Comparison of ENCODE assay signal across 17 cellular contexts in the genomic region with DNA sequence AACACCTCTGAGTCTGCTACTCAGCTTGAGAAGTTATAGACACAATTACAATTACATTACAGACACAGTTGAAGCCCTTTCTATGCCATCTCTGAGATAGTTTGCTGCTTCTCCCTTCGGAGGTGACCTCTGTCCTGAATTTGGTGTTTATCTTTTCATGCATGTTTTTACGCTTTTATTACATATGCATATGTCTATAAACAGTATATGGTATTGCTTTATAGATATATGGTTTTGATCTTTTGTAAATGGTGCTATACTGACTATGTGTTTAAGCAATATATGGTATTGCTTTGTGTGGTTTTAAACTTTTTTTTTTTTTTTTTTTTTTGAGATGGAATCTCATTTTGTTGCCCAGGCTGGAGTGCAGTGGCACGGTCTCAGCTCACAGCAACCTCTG. TPM values are rescaled to one million over a fixed set of nuclear protein-coding genes. Genes with fewer than 3 reads are reported as not detected.
DNase-seq lines count a peak whose midpoint lies in the region; ATAC-seq and TF ChIP-seq lines count a peak whose summit lies in the region.
"Had no signal": no experiment of that assay in that cellular context is flagged by ENCODE, and none has a peak within 500 bp of the region (broad histone marks: within the 10 kb centered on the region; RNA-seq: fewer than 3 reads in every experiment).

No MANE protein-coding gene starts in this region.

- POLR2A ChIA-PET in RWPE1 (lab: Yijun Ruan, JAX; ENCODE audit: low non-redundant PET): interaction anchor here (1.9 kb wide), 1 partner anchor 11 kb away, joined by 7 read pairs; no protein-coding TSS in a partner anchor

- H4K20me1 ChIP-seq in hepatocyte (ENCODE audit: insufficient read depth, poor library complexity, severe bottlenecking) (peaks cover 7% of the 10 kb centered on the region), smooth muscle cell (ENCODE audit: low read depth) (peaks cover 96% of the 10 kb centered on the region)

- 92% methylated on average over 3 of the region's 3 CpGs for WGBS in hepatocyte (ENCODE audit: low lambda C conversion rate, missing lambda C conversion rate)
- WGBS in smooth muscle cell (ENCODE audit: low lambda C conversion rate): 94% methylated on average over 3 of the region's 3 CpGs

- no peak for ATAC-seq in activated T-cell treated with anti-CD3 and anti-CD28 coated beads, Interleukin-2, amount 50 U/mL, for 72 hours (replicated peaks in 1 of 2)
- ATAC-seq in GM18873 (IDR thresholded peaks at IDR 0.05; ENCODE audit: low FRiP score, unreplicated experiment) (no peak), HG02678 (IDR thresholded peaks at IDR 0.05; ENCODE audit: unreplicated experiment) (no peak)
- ATAC-seq: sciatic nerve had no signal

- H3K4me2 ChIP-seq in hepatocyte (peak overlapping the region; percentile 23), smooth muscle cell (peak overlapping the region; percentile 82)

- CTCF ChIA-PET in RWPE1 (lab: Yijun Ruan, JAX): interaction anchor here (0.6 to 1.3 kb wide), 4 partner anchors 10 to 82 kb away, joined by 3 to 5 read pairs (median 3); no protein-coding TSS in a partner anchor

- H2AFZ ChIP-seq in hepatocyte: no peak overlapping the region
- no peak overlapping the region for H2AFZ ChIP-seq in smooth muscle cell (ENCODE audit: low read depth)

- H3K36me3 ChIP-seq in hepatocyte (replicated peaks; ENCODE audit: insufficient read depth, low read depth) (no peaks in the 10 kb centered on the region), smooth muscle cell (ENCODE audit: low read depth) (no peaks in the 10 kb centered on the region)

- no peak for DNase-seq in activated T-cell treated with anti-CD3 and anti-CD28 coated beads, Interleukin-2, amount 50 U/mL, for 72 hours
- no peak for DNase-seq in activated T-cell treated with anti-CD3 and anti-CD28 coated beads, Interleukin-2, amount 50 U/mL, for 48 hours
- DNase-seq in RWPE1 (ENCODE audit: low spot score): no peak
- no peak for DNase-seq in hepatocyte (ENCODE audit: low spot score)
- no peak for DNase-seq in smooth muscle cell (lab: John Stamatoyannopoulos, UW; ENCODE audit: unreplicated experiment)
- no peak for DNase-seq in NCI-H146 treated with DMSO at 0.1 percent for 48 hours (lab: John Stamatoyannopoulos, UW; ENCODE audit: unreplicated experiment)
- DNase-seq: activated CD4-positive, alpha-beta T cell treated with anti-CD3 and anti-CD28 coated beads, Interleukin-2, amount 50 U/mL, for 1 hour; GOT3; Kasumi-1; NCI-H187 treated with DMSO at 0.1 percent for 48 hours; RPMI8226; stimulated activated naive CD8-positive, alpha-beta T cell treated with anti-CD3 and anti-CD28 coated beads, Interleukin-15, Interleukin-2, amounts not matched to agents 100 U/mL and 50 U/mL, for 24 hours had no signal

- H3K9me2 ChIP-seq in hepatocyte (replicated peaks; ENCODE audit: insufficient read depth): no peaks in the 10 kb centered on the region

- H3K27me3 ChIP-seq in hepatocyte (no peaks in the 10 kb centered on the region), smooth muscle cell (ENCODE audit: low read depth) (no peaks in the 10 kb centered on the region)

- no peak overlapping the region for H3K4me3 Mint-ChIP-seq in activated T-cell treated with anti-CD3 and anti-CD28 coated beads, Interleukin-2, amount 50 U/mL, for 72 hours

- no peak for TF ChIP-seq CTCF in RWPE1 (conservative IDR thresholded peaks at IDR 0.05; ENCODE audit: low read depth)
- TF ChIP-seq CTCF in hepatocyte (IDR thresholded peaks at IDR 0.05; ENCODE audit: poor library complexity): no peak
- TF ChIP-seq CTCF in smooth muscle cell (IDR thresholded peaks at IDR 0.05; ENCODE audit: borderline replicate concordance, insufficient read depth, poor library complexity, severe bottlenecking): no peak

- H3K36me3 Mint-ChIP-seq in activated T-cell treated with anti-CD3 and anti-CD28 coated beads, Interleukin-2, amount 50 U/mL, for 72 hours (ENCODE audit: insufficient read depth in 2 of 2): peaks cover 0 to 3% of the 10 kb centered on the region in 2 donors
- H3K36me3 Mint-ChIP-seq: natural killer cell treated with Interleukin-12 subunit alpha and Interleukin-12 subunit beta and Interleukin-15 and Interleukin-18, amount 100 ng/mL, for 72 hours had no signal

- H3K4me1 ChIP-seq in hepatocyte (ENCODE audit: insufficient read depth): peaks cover 12% of the 10 kb centered on the region
- peaks cover 30% of the 10 kb centered on the region for H3K4me1 ChIP-seq in smooth muscle cell (ENCODE audit: low read depth)

- H3K4me3 ChIP-seq in hepatocyte (no peak overlapping the region), smooth muscle cell (no peak overlapping the region)

- H3K4me1 Mint-ChIP-seq in activated T-cell treated with anti-CD3 and anti-CD28 coated beads, Interleukin-2, amount 50 U/mL, for 72 hours (ENCODE audit: low read depth): peaks cover 81% of the 10 kb centered on the region

- H3K79me2 ChIP-seq in hepatocyte (peaks cover 90% of the 10 kb centered on the region), smooth muscle cell (ENCODE audit: low read depth) (peaks cover 89% of the 10 kb centered on the region)

- H3K9me3 ChIP-seq in hepatocyte (ENCODE audit: low read depth) (no peaks in the 10 kb centered on the region), smooth muscle cell (replicated peaks; ENCODE audit: low read depth) (no peaks in the 10 kb centered on the region)

- peaks cover 34% of the 10 kb centered on the region for H3F3A ChIP-seq in smooth muscle cell (ENCODE audit: low read depth)

- H3K9ac ChIP-seq in smooth muscle cell (ENCODE audit: low read depth): no peak overlapping the region

- peak overlapping the region; percentile 89 for H3K27ac ChIP-seq in RWPE1
- no peak overlapping the region for H3K27ac ChIP-seq in hepatocyte
- H3K27ac ChIP-seq in smooth muscle cell (ENCODE audit: low read depth): peak overlapping the region; percentile 88

- H3K27ac Mint-ChIP-seq in activated T-cell treated with anti-CD3 and anti-CD28 coated beads, Interleukin-2, amount 50 U/mL, for 72 hours: peak overlapping the region; percentile 83

- H3K9me3 Mint-ChIP-seq in activated T-cell treated with anti-CD3 and anti-CD28 coated beads, Interleukin-2, amount 50 U/mL, for 72 hours: no peaks in the 10 kb centered on the region
- H3K9me3 Mint-ChIP-seq: activated T-helper 2 cell treated with anti-CD3 and anti-CD28 coated beads, Interferon-gamma antibody, Interleukin-2, Interleukin-4, amounts not matched to agents 10 μg/mL and 5 μg/mL and 100 μg/mL, durations not matched to agents 14 hours and 24 hours and 36 hours; natural killer cell treated with Interleukin-12 subunit alpha and Interleukin-12 subunit beta and Interleukin-15 and Interleukin-18, amount 100 ng/mL, for 72 hours had no signal

- no peaks in the 10 kb centered on the region for H3K27me3 Mint-ChIP-seq in activated T-cell treated with anti-CD3 and anti-CD28 coated beads, Interleukin-2, amount 50 U/mL, for 72 hours (ENCODE audit: low read depth)
- H3K27me3 Mint-ChIP-seq: natural killer cell treated with Interleukin-12 subunit alpha and Interleukin-12 subunit beta and Interleukin-15 and Interleukin-18, amount 100 ng/mL, for 72 hours had no signal

RNA-seq across cellular contexts. Expression of a gene that starts 48.4 kb away (rescaled TPM):
- 100 to 1,000 TPM; 143 to 149 TPM for total RNA-seq in activated T-cell treated with anti-CD3 and anti-CD28 coated beads, Interleukin-2, amount 50 U/mL, for 72 hours
- 24.3 and 31.1 TPM in 2 replicates for total RNA-seq in hepatocyte
- 42.5 and 55.4 TPM in 2 replicates for polyA plus RNA-seq in hepatocyte
- total RNA-seq in smooth muscle cell: 62.7 and 67.6 TPM in 2 replicates
- 123 and 134 TPM in 2 replicates for polyA plus RNA-seq in smooth muscle cell
